In the genomic region with DNA sequence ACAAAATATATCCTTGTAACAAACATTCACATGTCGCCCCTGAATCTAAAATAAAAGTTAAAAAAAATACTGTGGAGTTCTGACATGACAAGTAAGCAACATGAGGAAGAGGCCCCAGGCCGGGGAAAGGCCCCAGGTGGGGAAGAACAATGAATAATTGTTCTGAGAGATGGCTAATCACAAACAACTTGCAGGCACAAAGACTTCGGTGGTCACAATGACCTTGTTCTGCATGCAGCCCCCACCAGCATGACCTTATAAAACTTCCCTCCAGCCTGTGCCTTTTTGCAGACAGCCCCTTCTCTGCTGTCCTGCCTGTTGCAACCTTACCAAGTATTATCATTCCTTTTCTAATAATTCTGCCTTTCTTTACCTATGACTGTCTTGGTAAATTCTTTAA, we compare ENCODE assay signal across 15 cellular contexts.
DNase-seq lines count a peak whose midpoint lies in the region; ATAC-seq, FAIRE-seq and TF ChIP-seq lines count a peak whose summit lies in the region.
"Had no signal": no experiment of that assay in that cellular context is flagged by ENCODE, and none has a peak within 500 bp of the region (broad histone marks: within the 10 kb centered on the region; RNA-seq: fewer than 3 reads in every experiment).

No MANE protein-coding gene starts in this region.

- CTCF ChIA-PET in WTC11 (lab: Charles Lee): no interaction called here

- H3K36me3 Mint-ChIP-seq in stimulated activated memory B cell treated with anti-CD40 and anti-IgM and Interleukin-4, amounts not matched to agents 10 μg/mL and 1 μg/mL and 100 μg/mL, for 72 hours: peaks cover 5% of the 10 kb centered on the region
- peaks cover 46% of the 10 kb centered on the region for H3K36me3 Mint-ChIP-seq in WTC11
- H3K36me3 Mint-ChIP-seq: CD4-positive, alpha-beta memory T cell had no signal

- ATAC-seq in HG03342 (IDR thresholded peaks at IDR 0.05; ENCODE audit: unreplicated experiment) (peak; percentile 43), WTC11 (no peak), HG03565 (IDR thresholded peaks at IDR 0.05; ENCODE audit: unreplicated experiment) (no peak), HG03196 (IDR thresholded peaks at IDR 0.05; ENCODE audit: unreplicated experiment) (no peak)
- ATAC-seq in stimulated activated memory B cell treated with anti-CD40 and anti-IgM and Interleukin-4, amounts not matched to agents 10 μg/mL and 1 μg/mL and 100 μg/mL, for 72 hours: no peak

- no peaks in the 10 kb centered on the region for H3K27me3 Mint-ChIP-seq in stimulated activated memory B cell treated with anti-CD40 and anti-IgM and Interleukin-4, amounts not matched to agents 10 μg/mL and 1 μg/mL and 100 μg/mL, for 72 hours
- H3K27me3 Mint-ChIP-seq in WTC11 (ENCODE audit: low read depth): peaks cover 9% of the 10 kb centered on the region

- POLR2A ChIA-PET in WTC11 (lab: Charles Lee): no interaction called here

- no peak overlapping the region for H3K4me3 Mint-ChIP-seq in stimulated activated memory B cell treated with anti-CD40 and anti-IgM and Interleukin-4, amounts not matched to agents 10 μg/mL and 1 μg/mL and 100 μg/mL, for 72 hours
- H3K4me3 Mint-ChIP-seq in WTC11: no peak overlapping the region
- H3K4me3 Mint-ChIP-seq: CD4-positive, alpha-beta memory T cell had no signal

- TF ChIP-seq POLR2A in GM12891 (IDR thresholded peaks at IDR 0.05; ENCODE audit: low read depth, low read length): no peak

- H3K27ac Mint-ChIP-seq in stimulated activated memory B cell treated with anti-CD40 and anti-IgM and Interleukin-4, amounts not matched to agents 10 μg/mL and 1 μg/mL and 100 μg/mL, for 72 hours: peak overlapping the region; percentile 4
- H3K27ac Mint-ChIP-seq in WTC11: no peak overlapping the region
- H3K27ac Mint-ChIP-seq: CD4-positive, alpha-beta memory T cell had no signal

- TF ChIP-seq CTCF in WTC11 (IDR thresholded peaks at IDR 0.05): no peak

- H3K4me1 Mint-ChIP-seq in stimulated activated memory B cell treated with anti-CD40 and anti-IgM and Interleukin-4, amounts not matched to agents 10 μg/mL and 1 μg/mL and 100 μg/mL, for 72 hours: no peaks in the 10 kb centered on the region
- peaks cover 6% of the 10 kb centered on the region; the same call in 1 of the 2 replicates for H3K4me1 Mint-ChIP-seq in WTC11
- H3K4me1 Mint-ChIP-seq: CD4-positive, alpha-beta memory T cell had no signal

- DNase-seq in GM12891 (ENCODE audit: insufficient read length, low spot score): no peak
- DNase-seq in WTC11 (ENCODE audit: low spot score): no peak
- DNase-seq: C1 segment of cervical spinal cord; CD4-positive, alpha-beta memory T cell; COR-L47; DMS153; DND-41; GOT3 had no signal

- H3K9me3 Mint-ChIP-seq in stimulated activated memory B cell treated with anti-CD40 and anti-IgM and Interleukin-4, amounts not matched to agents 10 μg/mL and 1 μg/mL and 100 μg/mL, for 72 hours: peaks cover 3% of the 10 kb centered on the region
- peaks cover 66% of the 10 kb centered on the region for H3K9me3 Mint-ChIP-seq in WTC11

- no peak for FAIRE-seq in GM12891 (lab: Jason Lieb, UNC)
- FAIRE-seq: G401.6, GM12892, H54 had no signal

TF ChIP-seq in GM12891, 5 proteins besides CTCF, POLR2A, EP300 and RAD21:
- TF ChIP-seq SPI1 (IDR thresholded peaks at IDR 0.05; ENCODE audit: low read depth, low read length) (peak; percentile 29; the same call in 1 of the 2 replicates), TAF1 (IDR thresholded peaks at IDR 0.05; ENCODE audit: low read depth, low read length) (no peak)
TF ChIP-seq in GM12891: peak in this region for 1.

TF ChIP-seq in WTC11, 78 proteins besides CTCF, POLR2A, EP300 and RAD21:
- TF ChIP-seq CREB1 (CRISPR knock-in tag; IDR thresholded peaks at IDR 0.05) (no peak), FOXK1 (CRISPR knock-in tag; IDR thresholded peaks at IDR 0.05) (no peak), ZNF317 (CRISPR knock-in tag; IDR thresholded peaks at IDR 0.05; ENCODE audit: borderline replicate concordance, low read depth) (no peak), ZNF263 (CRISPR knock-in tag; IDR thresholded peaks at IDR 0.05; ENCODE audit: low read depth) (no peak)
- TF ChIP-seq, protein P1, sequence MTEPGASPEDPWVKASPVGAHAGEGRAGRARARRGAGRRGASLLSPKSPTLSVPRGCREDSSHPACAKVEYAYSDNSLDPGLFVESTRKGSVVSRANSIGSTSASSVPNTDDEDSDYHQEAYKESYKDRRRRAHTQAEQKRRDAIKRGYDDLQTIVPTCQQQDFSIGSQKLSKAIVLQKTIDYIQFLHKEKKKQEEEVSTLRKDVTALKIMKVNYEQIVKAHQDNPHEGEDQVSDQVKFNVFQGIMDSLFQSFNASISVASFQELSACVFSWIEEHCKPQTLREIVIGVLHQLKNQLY (CRISPR knock-in tag; IDR thresholded peaks at IDR 0.05): no peak
